Comparison of ENCODE assay signal across 12 cellular contexts in genomic region chr1:161215079-161215478, GRCh38. TPM values are rescaled to one million over a fixed set of nuclear protein-coding genes. Genes with fewer than 3 reads are reported as not detected.
DNase-seq lines count a peak whose midpoint lies in the region; ATAC-seq and TF ChIP-seq lines count a peak whose summit lies in the region.
"Had no signal": no experiment of that assay in that cellular context is flagged by ENCODE, and none has a peak within 500 bp of the region (broad histone marks: within the 10 kb centered on the region; RNA-seq: fewer than 3 reads in every experiment).

Gene FCER1G, plus strand, starts transcription at chr1:161215295. Its CDS starts 27 bp downstream, at chr1:161215322.

- TF ChIP-seq CTCF in CD4-positive, alpha-beta T cell (IDR thresholded peaks at IDR 0.05) = no peak
- TF ChIP-seq CTCF in Peyer's patch (IDR thresholded peaks at IDR 0.05) (no peak), nephron progenitor cell (IDR thresholded peaks at IDR 0.05) (no peak)

- H3K9me3 Mint-ChIP-seq in CD4-positive, alpha-beta T cell = no peaks in the 10 kb centered on the region
- H3K9me3 Mint-ChIP-seq in nephron progenitor cell = no peaks in the 10 kb centered on the region

- H3K4me3 ChIP-seq in Peyer's patch = peak within 1 kb of the TSS in 2 of 4 donors; percentile 27 to 34

- no peak within 1 kb of the TSS for H3K27ac ChIP-seq in CD4-positive, alpha-beta T cell (ENCODE audit: low read depth, low read length)
- peak within 1 kb of the TSS; percentile 19 to 62 (median 48) for H3K27ac ChIP-seq in Peyer's patch

- POLR2A ChIA-PET in CD4-positive, alpha-beta T cell (lab: Charles Lee) = interaction anchor here (0.8 to 3.0 kb wide), 2 partner anchors 11 to 13 kb away, joined by 3 to 20 read pairs; partner anchors contain the start of genes NDUFS2 and TOMM40L

- peaks cover 49% of the 10 kb centered on the region for H3K36me3 Mint-ChIP-seq in CD4-positive, alpha-beta T cell (ENCODE audit: low read depth)
- peaks cover 48% of the 10 kb centered on the region for H3K36me3 Mint-ChIP-seq in nephron progenitor cell (ENCODE audit: low read depth)

- no peaks in the 10 kb centered on the region for H3K27me3 ChIP-seq in CD4-positive, alpha-beta T cell (ENCODE audit: control insufficient read depth, insufficient read depth, low read length)
- H3K27me3 ChIP-seq in Peyer's patch = no peaks in the 10 kb centered on the region

- H3K9me3 ChIP-seq in CD4-positive, alpha-beta T cell (ENCODE audit: control insufficient read depth, low read length) = no peaks in the 10 kb centered on the region
- no peaks in the 10 kb centered on the region for H3K9me3 ChIP-seq in Peyer's patch

- H3K4me1 Mint-ChIP-seq in CD4-positive, alpha-beta T cell (ENCODE audit: low read depth) = peaks cover 51% of the 10 kb centered on the region
- peaks cover 40% of the 10 kb centered on the region for H3K4me1 Mint-ChIP-seq in nephron progenitor cell

- H3K27me3 Mint-ChIP-seq in CD4-positive, alpha-beta T cell = no peaks in the 10 kb centered on the region
- H3K27me3 Mint-ChIP-seq in nephron progenitor cell (ENCODE audit: low read depth, poor library complexity) = no peaks in the 10 kb centered on the region

- no peak within 1 kb of the TSS for H3K4me3 Mint-ChIP-seq in CD4-positive, alpha-beta T cell
- no peak within 1 kb of the TSS for H3K4me3 Mint-ChIP-seq in nephron progenitor cell

- peaks cover 0 to 15% (median 3%) of the 10 kb centered on the region in 4 donors for H3K4me1 ChIP-seq in Peyer's patch

- no peak for ATAC-seq in CD4-positive, alpha-beta T cell (ENCODE audit: poor library complexity)
- ATAC-seq in Right ventricle myocardium inferior (peak; percentile 66), GM21825 (IDR thresholded peaks at IDR 0.05; ENCODE audit: unreplicated experiment) (no peak)
- ATAC-seq: activated CD4-positive, CD25-positive, alpha-beta regulatory T cell treated with anti-CD3 and anti-CD28 coated beads, Interleukin-2, amount 50 U/mL, for 24 hours had no signal

- no peak for DNase-seq in CD4-positive, alpha-beta T cell
- DNase-seq in Peyer's patch (peak in 1 of 3 donors; percentile 66), Right ventricle myocardium inferior (ENCODE audit: missing footprints) (peak; percentile 91), posterior vena cava (ENCODE audit: low spot score) (peak; percentile 94), EL (no peak), amniotic stem cell (lab: John Stamatoyannopoulos, UW) (no peak), nephron progenitor cell (no peak)
- DNase-seq: DMS79, kidney glomerular epithelial cell, NCI-H446 treated with DMSO at 0.1 percent for 48 hours had no signal

- intact Hi-C loops in CD4-positive, alpha-beta T cell (cut with DNase I, micrococcal nuclease) = no loop called here
- intact Hi-C loops in Right ventricle myocardium inferior (cut with DNase I) = no loop called here
- intact Hi-C loops in posterior vena cava (cut with DNase I) = no loop called here

- CTCF ChIA-PET in CD4-positive, alpha-beta T cell (lab: Charles Lee) = interaction anchor here (1.2 kb wide), 1 partner anchor 10 kb away, joined by 3 read pairs; the partner anchor contains the start of gene TOMM40L

- peak within 1 kb of the TSS; percentile 44 for H3K27ac Mint-ChIP-seq in CD4-positive, alpha-beta T cell
- no peak within 1 kb of the TSS for H3K27ac Mint-ChIP-seq in nephron progenitor cell

- peaks cover 0 to 47% (median 0%) of the 10 kb centered on the region in 3 donors for H3K36me3 ChIP-seq in Peyer's patch

- TF ChIP-seq POLR2A in Peyer's patch (IDR thresholded peaks at IDR 0.05) = peak in 1 of 2 donors; percentile 29

RNA-seq across cellular contexts. Expression of gene FCER1G, which starts in this region (rescaled TPM):
- total RNA-seq in CD4-positive, alpha-beta T cell = 1 to 10 TPM; 2.0 TPM
- total RNA-seq in Peyer's patch (10 to 100 TPM in 2 of 4 donors, 1 to 10 TPM in 1, not detected in 1; 5.1 to 33.8 (median 11.9) TPM), Right ventricle myocardium inferior (38.3 TPM), posterior vena cava (100 to 1,000 TPM in 1 of 2 donors, 10 to 100 TPM in 1; 40.4 to 101 TPM)

Comparison
In these comparisons a context has a peak if more than half of its experiments do, and no peak if none do; other contexts are left out.
1. DNase-seq: peak in Right ventricle myocardium inferior (single experiment) and posterior vena cava (single experiment); none in CD4-positive, alpha-beta T cell (0 of 10), EL (single experiment), amniotic stem cell (single experiment) and nephron progenitor cell (single experiment).